In the genomic region with DNA sequence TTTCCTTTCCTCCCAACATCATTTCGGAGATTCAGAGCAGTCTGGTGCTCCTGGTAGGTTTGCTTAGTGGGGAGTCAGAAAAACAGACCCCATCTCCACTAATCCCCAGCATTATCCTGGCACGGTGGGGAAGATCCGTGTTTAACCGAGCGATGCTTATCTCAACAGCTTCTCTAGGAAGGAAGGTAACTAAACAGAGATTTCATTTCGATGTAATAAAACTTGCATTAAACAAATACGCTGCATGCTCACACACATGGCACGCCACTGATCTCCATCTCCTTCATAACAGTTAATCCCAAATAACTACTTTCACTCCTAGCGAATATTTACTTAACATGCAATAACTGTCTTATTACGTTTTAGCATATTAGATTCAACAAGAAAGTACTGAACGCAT, we compare ENCODE assay signal across 26 cellular contexts.
"Had no signal": no experiment of that assay in that cellular context is flagged by ENCODE, and none has a peak within 500 bp of the region (broad histone marks: within the 10 kb centered on the region; RNA-seq: fewer than 3 reads in every experiment).

No MANE protein-coding gene starts in this region.

- H3K36me3 Mint-ChIP-seq: naive thymus-derived CD4-positive, alpha-beta T cell; natural killer cell treated with Interleukin-12 subunit alpha and Interleukin-12 subunit beta and Interleukin-15 and Interleukin-18, amount 100 ng/mL, for 72 hours; stimulated activated effector memory CD8-positive, alpha-beta T cell treated with anti-CD3 and anti-CD28 coated beads, Interleukin-12 subunit alpha, Interleukin-12 subunit beta, amount 100 ng/mL, for 72 hours had no signal

- H3K4me3 Mint-ChIP-seq: mesothelial cell of epicardium; naive thymus-derived CD4-positive, alpha-beta T cell; natural killer cell treated with Interleukin-12 subunit alpha and Interleukin-12 subunit beta and Interleukin-15 and Interleukin-18, amount 100 ng/mL, for 72 hours; stimulated activated effector memory CD8-positive, alpha-beta T cell treated with anti-CD3 and anti-CD28 coated beads, Interleukin-12 subunit alpha, Interleukin-12 subunit beta, amount 100 ng/mL, for 72 hours; stimulated activated naive CD8-positive, alpha-beta T cell treated with anti-CD3 and anti-CD28 coated beads, Interleukin-15, Interleukin-2, amounts not matched to agents 100 ng/mL and 50 ng/mL, for 24 hours; type B pancreatic cell had no signal

- H3K4me1 ChIP-seq: left lung, lower lobe of right lung, pancreas, prostate gland, uterus had no signal

- DNase-seq: hippocampal formation; kidney glomerular epithelial cell; left cardiac atrium; left lung; lower lobe of right lung; mammary epithelial cell; mesenchymal stem cell; naive thymus-derived CD4-positive, alpha-beta T cell; nucleus accumbens; pancreas; posterior cingulate gyrus; retina; right cardiac atrium; stimulated activated CD4-positive, alpha-beta T cell treated with anti-CD3 and anti-CD28 coated beads, Interleukin-4, amount 100 ng/mL, for 24 hours; stimulated activated naive CD4-positive, alpha-beta T cell; substantia nigra; uterus had no signal

- H3K36me3 ChIP-seq: uterus had no signal

- H3K4me1 Mint-ChIP-seq: stimulated activated effector memory CD8-positive, alpha-beta T cell treated with anti-CD3 and anti-CD28 coated beads, Interleukin-12 subunit alpha, Interleukin-12 subunit beta, amount 100 ng/mL, for 72 hours had no signal

- H3K9me3 ChIP-seq: left lung, lower lobe of right lung, pancreas, prostate gland, tibial nerve, uterus had no signal

- H3K4me3 ChIP-seq: left lung, lower lobe of right lung, pancreas, prostate gland, skin epidermis, tibial nerve, uterus had no signal

- H3K9me3 Mint-ChIP-seq: mesothelial cell of epicardium; naive thymus-derived CD4-positive, alpha-beta T cell; natural killer cell treated with Interleukin-12 subunit alpha and Interleukin-12 subunit beta and Interleukin-15 and Interleukin-18, amount 100 ng/mL, for 72 hours; stimulated activated effector memory CD8-positive, alpha-beta T cell treated with anti-CD3 and anti-CD28 coated beads, Interleukin-12 subunit alpha, Interleukin-12 subunit beta, amount 100 ng/mL, for 72 hours; stimulated activated naive CD8-positive, alpha-beta T cell treated with anti-CD3 and anti-CD28 coated beads, Interleukin-15, Interleukin-2, amounts not matched to agents 100 ng/mL and 50 ng/mL, for 24 hours; type B pancreatic cell had no signal

- H3K27ac ChIP-seq: left lung, lower lobe of right lung, pancreas, prostate gland, skin epidermis, tibial nerve, uterus had no signal

- ATAC-seq: left cardiac atrium; left lung; lower lobe of right lung; naive thymus-derived CD4-positive, alpha-beta T cell; natural killer cell treated with Interleukin-12 subunit alpha and Interleukin-12 subunit beta and Interleukin-15 and Interleukin-18, amount 100 ng/mL, for 72 hours; right cardiac atrium; sciatic nerve; stimulated activated effector memory CD8-positive, alpha-beta T cell treated with anti-CD3 and anti-CD28 coated beads, Interleukin-12 subunit alpha, Interleukin-12 subunit beta, amount 100 ng/mL, for 72 hours had no signal

- H3K27me3 ChIP-seq: left lung, pancreas, tibial nerve, uterus had no signal

- H3K27ac Mint-ChIP-seq: mesothelial cell of epicardium; naive thymus-derived CD4-positive, alpha-beta T cell; natural killer cell treated with Interleukin-12 subunit alpha and Interleukin-12 subunit beta and Interleukin-15 and Interleukin-18, amount 100 ng/mL, for 72 hours; stimulated activated effector memory CD8-positive, alpha-beta T cell treated with anti-CD3 and anti-CD28 coated beads, Interleukin-12 subunit alpha, Interleukin-12 subunit beta, amount 100 ng/mL, for 72 hours; stimulated activated naive CD8-positive, alpha-beta T cell treated with anti-CD3 and anti-CD28 coated beads, Interleukin-15, Interleukin-2, amounts not matched to agents 100 ng/mL and 50 ng/mL, for 24 hours; type B pancreatic cell had no signal
